In the genomic region with DNA sequence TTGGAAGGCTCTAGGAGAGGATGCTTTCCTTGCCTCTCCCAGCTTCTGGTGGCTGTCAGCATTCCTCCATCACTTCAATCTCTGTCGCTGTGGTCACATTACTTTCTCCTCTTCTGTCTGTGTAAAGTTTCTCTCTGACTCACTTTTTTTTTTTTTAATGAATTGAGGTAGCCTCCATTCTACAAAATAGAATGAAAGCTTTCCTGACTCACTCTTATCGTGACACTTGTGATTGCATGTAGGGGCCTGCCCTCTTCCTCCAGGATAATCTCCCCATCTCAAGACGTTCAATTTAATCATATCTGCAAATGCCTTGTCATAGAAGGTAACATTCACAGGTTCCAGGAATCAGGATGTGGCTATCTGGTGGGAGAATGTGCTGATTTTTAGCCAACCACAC, we compare ENCODE assay signal across 1 cellular context.
TF ChIP-seq lines count a peak whose summit lies in the region.

No MANE protein-coding gene starts in this region.

TF ChIP-seq in IMR-90, 13 proteins besides CTCF, POLR2A, EP300 and RAD21:
- TF ChIP-seq CEBPB (IDR thresholded peaks at IDR 0.05; ENCODE audit: low read depth, low read length): 0 out of 2 replicates have a peak, but pooled peaks have one; percentile 17
- no peak for TF ChIP-seq RFX5 (IDR thresholded peaks at IDR 0.05; ENCODE audit: low read depth, low read length)
